14 cellular contexts compared by ENCODE assay signal in the genomic region with DNA sequence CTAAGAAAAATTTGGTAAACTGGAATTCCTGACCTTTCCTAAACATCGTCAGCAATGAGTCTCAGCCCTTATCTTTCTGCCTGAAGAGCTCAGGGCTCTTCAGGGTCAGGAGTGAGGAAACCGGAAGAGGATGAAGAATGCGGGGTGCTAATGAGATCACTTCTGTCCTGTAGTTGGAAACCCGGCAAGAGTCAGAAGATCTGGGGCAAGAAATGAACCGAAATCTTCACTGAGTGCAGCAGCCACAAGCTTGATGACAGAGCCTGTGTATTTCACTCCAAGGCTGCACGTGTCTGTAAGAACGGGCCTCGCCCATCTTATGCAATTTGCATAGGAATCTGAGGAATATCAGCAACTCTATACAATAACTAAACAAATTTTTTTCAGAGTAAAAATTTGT.
A peak's percentile ranks its signal among the peaks of the same experiment; 100 is the strongest.
DNase-seq lines count a peak whose midpoint lies in the region; ATAC-seq and TF ChIP-seq lines count a peak whose summit lies in the region.
"Had no signal": no experiment of that assay in that cellular context is flagged by ENCODE, and none has a peak within 500 bp of the region (broad histone marks: within the 10 kb centered on the region; RNA-seq: fewer than 3 reads in every experiment).

No MANE protein-coding gene starts in this region.

- POLR2A ChIA-PET in MCF 10A (lab: Yijun Ruan, JAX) = interaction anchor here (0.7 to 1.3 kb wide), 6 partner anchors 20 to 103 kb away, joined by 3 to 8 read pairs (median 3); no protein-coding TSS in a partner anchor

- H2AK5ac ChIP-seq in mesendoderm (ENCODE audit: low read length) = no peak overlapping the region

- H3K79me2 ChIP-seq in mammary epithelial cell (ENCODE audit: insufficient read depth, low read length) = no peaks in the 10 kb centered on the region
- no peaks in the 10 kb centered on the region for H3K79me2 ChIP-seq in mesendoderm (ENCODE audit: control insufficient read depth, insufficient read depth, low read length)

- in situ Hi-C loops in mammary epithelial cell (cut with MboI; ENCODE audit: low sequenced_read_pairs in 2 of 2) = no loop called here

- H4K5ac ChIP-seq in mesendoderm (ENCODE audit: low read length) = no peak overlapping the region

- no peaks in the 10 kb centered on the region for H3K9me3 Mint-ChIP-seq in MCF 10A (ENCODE audit: unreplicated experiment)
- H3K9me3 Mint-ChIP-seq: activated T-helper 2 cell treated with anti-CD3 and anti-CD28 coated beads, Interferon-gamma antibody, Interleukin-2, Interleukin-4, amounts not matched to agents 10 μg/mL and 5 μg/mL and 100 μg/mL, durations not matched to agents 14 hours and 24 hours and 36 hours had no signal

- no peak overlapping the region for H2BK15ac ChIP-seq in mesendoderm (replicated peaks; ENCODE audit: low read depth)

- H3K4me2 ChIP-seq in mammary epithelial cell (ENCODE audit: insufficient read depth, low read depth, low read length) (no peak overlapping the region), mesendoderm (ENCODE audit: low read length) (no peak overlapping the region)

- intact Hi-C loops in MCF 10A (cut with micrococcal nuclease) (loop anchor here (1.0 kb wide), 1 partner anchor 59 kb away; no protein-coding TSS in a partner anchor), mammary epithelial cell (cut with micrococcal nuclease) (no loop called here), upper lobe of right lung (cut with DNase I) (no loop called here), psoas muscle (cut with DNase I) (no loop called here)

- no peak overlapping the region for H3K4me3 Mint-ChIP-seq in MCF 10A (ENCODE audit: unreplicated experiment)

- H3K9ac ChIP-seq in mammary epithelial cell (ENCODE audit: insufficient read depth, low read length) (no peak overlapping the region), mesendoderm (ENCODE audit: low read length) (no peak overlapping the region)

- CTCF ChIA-PET in MCF 10A (lab: Yijun Ruan, JAX) (interaction anchor here (0.6 to 1.1 kb wide), 2 partner anchors 447 to 1735 kb away, joined by 4 read pairs; no protein-coding TSS in a partner anchor), mammary epithelial cell (lab: Charles Lee; ENCODE audit: low non-redundant PET) (no interaction called here)

- peaks cover 20% of the 10 kb centered on the region for H3K4me1 Mint-ChIP-seq in MCF 10A (ENCODE audit: insufficient read depth, unreplicated experiment)

- no peak overlapping the region for H2BK120ac ChIP-seq in mesendoderm (ENCODE audit: low read depth, low read length)

- H3K23ac ChIP-seq in mesendoderm (ENCODE audit: low read length) = no peak overlapping the region

- WGBS in mammary epithelial cell (ENCODE audit: low coverage, missing lambda C conversion rate) = 78% methylated on average over 6 of the region's 8 CpGs
- no CpG with 5 or more reads among the region's 8 CpGs for WGBS in mesendoderm (ENCODE audit: extremely low coverage, insufficient coverage, low lambda C conversion rate)
- 63 to 75% (median 72%) methylated on average over 8 of the region's 8 CpGs for WGBS in psoas muscle, 3 donors

- no peak overlapping the region for H3K27ac Mint-ChIP-seq in MCF 10A (ENCODE audit: low read depth, unreplicated experiment)
- H3K27ac Mint-ChIP-seq: activated T-helper 2 cell treated with anti-CD3 and anti-CD28 coated beads, Interferon-gamma antibody, Interleukin-2, Interleukin-4, amounts not matched to agents 10 μg/mL and 5 μg/mL and 100 μg/mL, durations not matched to agents 14 hours and 24 hours and 36 hours had no signal

- ATAC-seq in esophagus mucosa (peak; percentile 43), upper lobe of right lung (peak; percentile 70), GM18519 (IDR thresholded peaks at IDR 0.05; ENCODE audit: low FRiP score, unreplicated experiment) (no peak), psoas muscle (no peak)

- no peaks in the 10 kb centered on the region for H3K27me3 Mint-ChIP-seq in MCF 10A (ENCODE audit: insufficient read depth, unreplicated experiment)

- no peak overlapping the region for H3K56ac ChIP-seq in mesendoderm (ENCODE audit: low read length)

- no peak overlapping the region for H4K8ac ChIP-seq in mesendoderm (ENCODE audit: low read depth, low read length)

- H3K36me3 ChIP-seq in mammary epithelial cell (ENCODE audit: insufficient read depth, low read length) (no peaks in the 10 kb centered on the region), mesendoderm (ENCODE audit: control insufficient read depth, insufficient read depth, low read length) (no peaks in the 10 kb centered on the region), upper lobe of right lung (no peaks in the 10 kb centered on the region), psoas muscle (ENCODE audit: insufficient read depth in 1 of 2, low read depth in 1 of 2) (no peaks in the 10 kb centered on the region)
- H3K36me3 ChIP-seq: SJSA1 had no signal

- no peaks in the 10 kb centered on the region for H3K36me3 Mint-ChIP-seq in MCF 10A (ENCODE audit: insufficient read depth, unreplicated experiment)

- H2BK5ac ChIP-seq in mesendoderm (ENCODE audit: low read length) = no peak overlapping the region

- H4K20me1 ChIP-seq in mammary epithelial cell (ENCODE audit: insufficient read depth, low read length) = no peaks in the 10 kb centered on the region

- H3K27me3 ChIP-seq in mammary epithelial cell (ENCODE audit: insufficient read depth, low read length) (no peaks in the 10 kb centered on the region), mesendoderm (ENCODE audit: insufficient read depth, low read length, poor library complexity) (no peaks in the 10 kb centered on the region), upper lobe of right lung (no peaks in the 10 kb centered on the region), psoas muscle (ENCODE audit: insufficient read depth in 3 of 3, low read length in 2 of 3) (no peaks in the 10 kb centered on the region)
- H3K27me3 ChIP-seq: SJSA1 had no signal

- BruUV-seq in MCF 10A (replicated peaks; lab: Mats Ljungman, UMichigan) (no TSS peak), mammary epithelial cell (replicated peaks; lab: Mats Ljungman, UMichigan) (no TSS peak)

- no peak overlapping the region for H2AFZ ChIP-seq in mammary epithelial cell (ENCODE audit: low read depth, low read length)

- no peaks in the 10 kb centered on the region for H3K79me1 ChIP-seq in mesendoderm (ENCODE audit: low read length)

- TF ChIP-seq CTCF in MCF 10A (IDR thresholded peaks at IDR 0.05; ENCODE audit: unreplicated experiment) (no peak), mammary epithelial cell (conservative IDR thresholded peaks at IDR 0.05 in 1 of 2, IDR thresholded peaks at IDR 0.05 in 1 of 2; ENCODE audit: extremely low read depth in 1 of 2, insufficient read depth in 1 of 2, low read depth in 1 of 2, low read length in 2 of 2) (no peak), upper lobe of right lung (IDR thresholded peaks at IDR 0.05) (no peak), psoas muscle (IDR thresholded peaks at IDR 0.05) (no peak)

- dilution Hi-C loops in mammary epithelial cell (cut with HindIII; ENCODE audit: low sequenced_read_pairs) = no loop called here

- H3K4me3 ChIP-seq in mammary epithelial cell (replicated peaks in 1 of 3; ENCODE audit: insufficient read depth in 1 of 3, low read depth in 2 of 3, low read length in 3 of 3) = no peak overlapping the region
- no peak overlapping the region for H3K4me3 ChIP-seq in mesendoderm (ENCODE audit: low read length)
- no peak overlapping the region for H3K4me3 ChIP-seq in upper lobe of right lung
- H3K4me3 ChIP-seq in psoas muscle = no peak overlapping the region
- H3K4me3 ChIP-seq: SJSA1 had no signal

- DNase-seq in MCF 10A (ENCODE audit: unreplicated experiment) = peak; percentile 29
- DNase-seq in mammary epithelial cell = no peak
- peak; percentile 72 for DNase-seq in mesendoderm
- no peak for DNase-seq in upper lobe of right lung
- DNase-seq in mucosa of gallbladder (ENCODE audit: low spot score) = no peak
- no peak for DNase-seq in psoas muscle
- DNase-seq: 8988T; activated CD4-positive, CD25-positive, alpha-beta regulatory T cell treated with anti-CD3 and anti-CD28 coated beads, Interleukin-2, amount 50 U/mL, for 72 hours; DMS153; NCI-H446 treated with DMSO at 0.1 percent for 48 hours had no signal

- no peak overlapping the region for H3K27ac ChIP-seq in mammary epithelial cell (ENCODE audit: insufficient read depth, low read depth, low read length)
- H3K27ac ChIP-seq in mesendoderm (ENCODE audit: low read depth, low read length) = no peak overlapping the region
- peak overlapping the region; percentile 80 for H3K27ac ChIP-seq in upper lobe of right lung
- H3K27ac ChIP-seq in psoas muscle = no peak overlapping the region
- H3K27ac ChIP-seq: SJSA1 had no signal

- no peak overlapping the region for H3K4ac ChIP-seq in mesendoderm (ENCODE audit: low read depth, low read length)

- H3K18ac ChIP-seq in mesendoderm (ENCODE audit: low read length) = no peak overlapping the region

- H3K9me3 ChIP-seq in mammary epithelial cell (replicated peaks; ENCODE audit: insufficient read depth, low read length) (no peaks in the 10 kb centered on the region), upper lobe of right lung (no peaks in the 10 kb centered on the region), psoas muscle (no peaks in the 10 kb centered on the region)
- H3K9me3 ChIP-seq: SJSA1 had no signal

- peaks cover 7% of the 10 kb centered on the region for H3K4me1 ChIP-seq in mammary epithelial cell (ENCODE audit: insufficient read depth, low read length)
- H3K4me1 ChIP-seq in mesendoderm (ENCODE audit: control insufficient read depth, low read depth, low read length) = peaks cover 5% of the 10 kb centered on the region
- peaks cover 20% of the 10 kb centered on the region for H3K4me1 ChIP-seq in upper lobe of right lung
- peaks cover 27% of the 10 kb centered on the region for H3K4me1 ChIP-seq in psoas muscle

Comparison
In these comparisons a context has a peak if more than half of its experiments do, and no peak if none do; other contexts are left out.
1. DNase-seq: peak in MCF 10A (single experiment) and mesendoderm (single experiment); none in mammary epithelial cell (single experiment), upper lobe of right lung (single experiment), mucosa of gallbladder (single experiment) and psoas muscle (0 of 2).
2. ATAC-seq: peak in esophagus mucosa (single experiment) and upper lobe of right lung (single experiment); none in GM18519 (single experiment) and psoas muscle (0 of 4).